ENCODE assay signal across 1 cellular context in the genomic region with DNA sequence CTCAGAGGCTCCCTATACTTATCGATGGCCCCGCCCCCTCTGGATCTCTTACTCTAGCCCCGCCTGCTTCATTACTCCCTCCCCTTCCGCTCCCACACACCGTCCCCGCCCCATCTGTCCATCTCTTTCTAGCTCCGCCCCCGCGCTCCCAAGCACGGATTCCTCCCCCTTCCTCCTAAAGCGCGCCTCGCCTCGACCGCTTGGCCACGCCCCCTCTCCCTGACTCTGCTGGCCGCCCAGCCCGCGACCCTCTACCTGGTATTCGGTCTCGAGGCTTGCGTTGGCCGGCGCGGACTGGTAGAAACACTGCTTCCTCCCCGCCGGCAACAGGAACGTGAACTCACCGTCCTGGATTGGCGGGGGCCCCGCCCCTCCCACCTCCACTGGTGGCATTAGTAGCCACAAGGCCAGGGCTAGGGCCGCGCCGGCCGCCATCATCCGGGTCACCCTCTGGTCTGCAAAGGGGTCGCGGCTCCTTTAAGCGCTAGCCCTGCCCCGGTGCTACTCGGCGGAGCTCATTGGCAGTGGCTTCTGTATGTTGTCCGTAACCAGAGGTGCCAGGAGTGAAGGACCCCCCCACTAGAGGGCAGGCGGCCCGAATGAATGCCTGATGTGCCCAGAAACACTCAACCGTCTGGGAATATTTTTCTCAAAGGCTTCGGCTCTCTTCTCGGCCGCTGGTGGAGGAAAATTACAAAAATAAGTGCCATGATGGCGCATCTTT.
TF ChIP-seq lines count a peak whose summit lies in the region.

A gene with protein sequence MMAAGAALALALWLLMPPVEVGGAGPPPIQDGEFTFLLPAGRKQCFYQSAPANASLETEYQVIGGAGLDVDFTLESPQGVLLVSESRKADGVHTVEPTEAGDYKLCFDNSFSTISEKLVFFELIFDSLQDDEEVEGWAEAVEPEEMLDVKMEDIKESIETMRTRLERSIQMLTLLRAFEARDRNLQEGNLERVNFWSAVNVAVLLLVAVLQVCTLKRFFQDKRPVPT (minus strand): TSS at position 459 of the 724 bp plus-strand sequence. CDS start 21 bp downstream, at position 438.

TF ChIP-seq in HEK293, 187 proteins besides CTCF, POLR2A, EP300 and RAD21 (continued from another document):
- TF ChIP-seq TSHZ1 (tag by site-specific recombination; IDR thresholded peaks at IDR 0.05; ENCODE audit: borderline replicate concordance): no peak
- peak; percentile 15; the same call in 1 of the 2 replicates for TF ChIP-seq ZNF654 (tag by site-specific recombination; IDR thresholded peaks at IDR 0.05; ENCODE audit: low read depth)
- TF ChIP-seq ZFP41 (tag by site-specific recombination; IDR thresholded peaks at IDR 0.05; ENCODE audit: borderline replicate concordance): no peak
- TF ChIP-seq ZNF335 (tag by site-specific recombination; conservative IDR thresholded peaks at IDR 0.05): peak; percentile 100
- peak; percentile 84 for TF ChIP-seq ZNF366 (tag by site-specific recombination; conservative IDR thresholded peaks at IDR 0.05)
- peak; percentile 56; the same call in 1 of the 2 replicates for TF ChIP-seq ZNF341 (tag by site-specific recombination; IDR thresholded peaks at IDR 0.05; ENCODE audit: low read depth)
- TF ChIP-seq GLIS1 (tag by site-specific recombination; IDR thresholded peaks at IDR 0.05): 0 out of 2 replicates have a peak, but pooled peaks have one; percentile 28
- no peak for TF ChIP-seq ZNF10 (tag by site-specific recombination; IDR thresholded peaks at IDR 0.05)
- TF ChIP-seq ZNF530 (tag by site-specific recombination; IDR thresholded peaks at IDR 0.05; ENCODE audit: low read depth): no peak
- peak; percentile 67 for TF ChIP-seq KLF17 (tag by site-specific recombination; IDR thresholded peaks at IDR 0.05)
- 0 out of 2 replicates have a peak, but pooled peaks have one; percentile 12 for TF ChIP-seq ZNF449 (tag by site-specific recombination; IDR thresholded peaks at IDR 0.05)
- TF ChIP-seq ZBTB20 (tag by site-specific recombination; IDR thresholded peaks at IDR 0.05): peak; percentile 97
- TF ChIP-seq ZNF112 (tag by site-specific recombination; IDR thresholded peaks at IDR 0.05): no peak
- TF ChIP-seq KLF8 (tag by site-specific recombination; IDR thresholded peaks at IDR 0.05): peak; percentile 49; the same call in 1 of the 2 replicates
- TF ChIP-seq, protein P1, sequence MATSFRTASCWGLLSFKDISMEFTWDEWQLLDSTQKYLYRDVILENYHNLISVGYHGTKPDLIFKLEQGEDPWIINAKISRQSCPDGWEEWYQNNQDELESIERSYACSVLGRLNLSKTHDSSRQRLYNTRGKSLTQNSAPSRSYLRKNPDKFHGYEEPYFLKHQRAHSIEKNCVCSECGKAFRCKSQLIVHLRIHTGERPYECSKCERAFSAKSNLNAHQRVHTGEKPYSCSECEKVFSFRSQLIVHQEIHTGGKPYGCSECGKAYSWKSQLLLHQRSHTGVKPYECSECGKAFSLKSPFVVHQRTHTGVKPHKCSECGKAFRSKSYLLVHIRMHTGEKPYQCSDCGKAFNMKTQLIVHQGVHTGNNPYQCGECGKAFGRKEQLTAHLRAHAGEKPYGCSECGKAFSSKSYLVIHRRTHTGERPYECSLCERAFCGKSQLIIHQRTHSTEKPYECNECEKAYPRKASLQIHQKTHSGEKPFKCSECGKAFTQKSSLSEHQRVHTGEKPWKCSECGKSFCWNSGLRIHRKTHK (tag by site-specific recombination; IDR thresholded peaks at IDR 0.05): no peak
- peak; percentile 70; the same call in 1 of the 2 replicates for TF ChIP-seq HIC1 (tag by site-specific recombination; IDR thresholded peaks at IDR 0.05)
- TF ChIP-seq REST (tag by site-specific recombination; IDR thresholded peaks at IDR 0.05): peak; percentile 48
- TF ChIP-seq, protein P2, sequence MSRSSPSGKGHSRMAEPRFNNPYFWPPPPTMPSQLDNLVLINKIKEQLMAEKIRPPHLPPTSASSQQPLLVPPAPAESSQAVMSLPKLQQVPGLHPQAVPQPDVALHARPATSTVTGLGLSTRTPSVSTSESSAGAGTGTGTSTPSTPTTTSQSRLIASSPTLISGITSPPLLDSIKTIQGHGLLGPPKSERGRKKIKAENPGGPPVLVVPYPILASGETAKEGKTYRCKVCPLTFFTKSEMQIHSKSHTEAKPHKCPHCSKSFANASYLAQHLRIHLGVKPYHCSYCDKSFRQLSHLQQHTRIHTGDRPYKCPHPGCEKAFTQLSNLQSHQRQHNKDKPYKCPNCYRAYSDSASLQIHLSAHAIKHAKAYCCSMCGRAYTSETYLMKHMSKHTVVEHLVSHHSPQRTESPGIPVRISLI (tag by site-specific recombination; IDR thresholded peaks at IDR 0.05): no peak
- no peak for TF ChIP-seq ZNF18 (tag by site-specific recombination; IDR thresholded peaks at IDR 0.05)
- peak; percentile 69 for TF ChIP-seq ZEB2 (tag by site-specific recombination; IDR thresholded peaks at IDR 0.05)
- TF ChIP-seq GLIS2 (tag by site-specific recombination; IDR thresholded peaks at IDR 0.05): peak; percentile 66
- TF ChIP-seq SALL2 (tag by site-specific recombination; IDR thresholded peaks at IDR 0.05; ENCODE audit: borderline replicate concordance): no peak
- TF ChIP-seq ZNF624 (tag by site-specific recombination; IDR thresholded peaks at IDR 0.05): no peak
- peak; percentile 96 for TF ChIP-seq SP3 (tag by site-specific recombination; IDR thresholded peaks at IDR 0.05)
- no peak for TF ChIP-seq ZNF677 (tag by site-specific recombination; IDR thresholded peaks at IDR 0.05)
- no peak for TF ChIP-seq ZNF670 (tag by site-specific recombination; IDR thresholded peaks at IDR 0.05; ENCODE audit: low read depth)
- TF ChIP-seq KLF1 (tag by site-specific recombination; IDR thresholded peaks at IDR 0.05): no peak
- no peak for TF ChIP-seq ZNF658 (tag by site-specific recombination; IDR thresholded peaks at IDR 0.05)
- peak; percentile 90 for TF ChIP-seq EGR2 (tag by site-specific recombination; IDR thresholded peaks at IDR 0.05; ENCODE audit: low read depth)
- peak; percentile 77 for TF ChIP-seq ZNF394 (tag by site-specific recombination; IDR thresholded peaks at IDR 0.05; ENCODE audit: borderline replicate concordance)
- TF ChIP-seq ZNF544 (tag by site-specific recombination; IDR thresholded peaks at IDR 0.05): no peak
